In genomic region chr13:40469581-40470282, GRCh38 we compare ENCODE assay signal across 1 cellular context.
TF ChIP-seq lines count a peak whose summit lies in the region.

No MANE protein-coding gene starts in this region.

TF ChIP-seq in HepG2, 621 proteins besides CTCF, POLR2A, EP300 and RAD21 (continued from another document):
- TF ChIP-seq BRF2 (CRISPR knock-in tag; IDR thresholded peaks at IDR 0.05) (no peak), RFXAP (CRISPR knock-in tag; IDR thresholded peaks at IDR 0.05; ENCODE audit: borderline replicate concordance) (no peak)
